ENCODE assay signal across 22 cellular contexts in genomic region chr1:17298-17697, GRCh38. TPM values are rescaled to one million over a fixed set of nuclear protein-coding genes. Genes with fewer than 3 reads are reported as not detected.
DNase-seq lines count a peak whose midpoint lies in the region; ATAC-seq and TF ChIP-seq lines count a peak whose summit lies in the region.
"Not testable (repeated sequence)": the region's sequence is repeated elsewhere in the genome, so short reads cannot be mapped to it uniquely, and the experiment has no call there.
"Had no signal": no experiment of that assay in that cellular context is flagged by ENCODE, and none has a peak within 500 bp of the region (broad histone marks: within the 10 kb centered on the region; RNA-seq: fewer than 3 reads in every experiment).

No MANE protein-coding gene starts in this region.

- CTCF ChIA-PET in A673 (lab: Charles Lee); mammary epithelial cell (lab: Charles Lee; ENCODE audit: low non-redundant PET): not testable (repeated sequence)

- H3K4me2 ChIP-seq in mammary epithelial cell (ENCODE audit: insufficient read depth, low read depth, low read length), result not testable (repeated sequence)

- H3K36me3 Mint-ChIP-seq in activated CD4-positive, alpha-beta T cell treated with anti-CD3 and anti-CD28 coated beads, Interleukin-2, amount 10 ng/mL, durations not matched to agents 24 days and 14 days (ENCODE audit: low read depth); activated T-helper 2 cell treated with anti-CD3 and anti-CD28 coated beads, Interferon-gamma antibody, Interleukin-2, Interleukin-4, amounts not matched to agents 10 μg/mL and 5 μg/mL and 100 μg/mL, durations not matched to agents 14 hours and 24 hours and 36 hours (ENCODE audit: low read depth): not testable (repeated sequence)

- H3K27me3 ChIP-seq in A673 (replicated peaks; ENCODE audit: insufficient read depth, low read depth, low read length, poor library complexity); mammary epithelial cell (ENCODE audit: insufficient read depth, low read length); right atrium auricular region; prostate gland (replicated peaks; ENCODE audit: insufficient read depth); suprapubic skin: not testable (repeated sequence)

- not testable (repeated sequence) for ATAC-seq in mucosa of descending colon

- H3K4me1 ChIP-seq in A673 (ENCODE audit: insufficient read depth, low read length, poor library complexity, severe bottlenecking); mammary epithelial cell (ENCODE audit: insufficient read depth, low read length); right atrium auricular region; mucosa of descending colon (ENCODE audit: low read depth); prostate gland (replicated peaks); suprapubic skin: not testable (repeated sequence)

- not testable (repeated sequence) for H3K36me3 ChIP-seq in A673 (ENCODE audit: insufficient read depth, low read length, poor library complexity, severe bottlenecking); mammary epithelial cell (ENCODE audit: insufficient read depth, low read length); right atrium auricular region; mucosa of descending colon (ENCODE audit: low read depth); prostate gland; suprapubic skin

- H3K4me3 ChIP-seq in A673 (ENCODE audit: low read depth, low read length, poor library complexity, severe bottlenecking); mammary epithelial cell (replicated peaks in 1 of 3; ENCODE audit: insufficient read depth in 1 of 3, low read depth in 2 of 3, low read length in 3 of 3); right atrium auricular region; mucosa of descending colon; prostate gland; suprapubic skin: not testable (repeated sequence)

- intact Hi-C loops in A673 (cut with micrococcal nuclease; ENCODE audit: unreplicated experiment); activated CD4-positive, alpha-beta T cell treated with anti-CD3 and anti-CD28 coated beads, Interleukin-2, amount 10 ng/mL, durations not matched to agents 24 days and 14 days (cut with micrococcal nuclease); activated T-helper 2 cell treated with anti-CD3 and anti-CD28 coated beads, Interferon-gamma antibody, Interleukin-2, Interleukin-4, amounts not matched to agents 10 μg/mL and 5 μg/mL and 100 μg/mL, durations not matched to agents 14 hours and 24 hours and 36 hours (cut with micrococcal nuclease); mammary epithelial cell (cut with micrococcal nuclease); mucosa of descending colon (cut with DNase I, micrococcal nuclease); prostate gland (cut with DNase I): not testable (repeated sequence)

- H3K27ac ChIP-seq in A673 (ENCODE audit: low read depth, low read length, poor library complexity, severe bottlenecking); mammary epithelial cell (ENCODE audit: insufficient read depth, low read depth, low read length); right atrium auricular region; prostate gland; suprapubic skin: not testable (repeated sequence)

- H3K4me1 Mint-ChIP-seq in activated CD4-positive, alpha-beta T cell treated with anti-CD3 and anti-CD28 coated beads, Interleukin-2, amount 10 ng/mL, durations not matched to agents 24 days and 14 days; activated T-helper 2 cell treated with anti-CD3 and anti-CD28 coated beads, Interferon-gamma antibody, Interleukin-2, Interleukin-4, amounts not matched to agents 10 μg/mL and 5 μg/mL and 100 μg/mL, durations not matched to agents 14 hours and 24 hours and 36 hours (ENCODE audit: low read depth): not testable (repeated sequence)

- H3K9me3 ChIP-seq in A673 (ENCODE audit: low read depth, low read length, poor library complexity, severe bottlenecking); mammary epithelial cell (replicated peaks; ENCODE audit: insufficient read depth, low read length); right atrium auricular region; mucosa of descending colon; prostate gland; suprapubic skin: not testable (repeated sequence)

- H3K27me3 Mint-ChIP-seq in activated CD4-positive, alpha-beta T cell treated with anti-CD3 and anti-CD28 coated beads, Interleukin-2, amount 10 ng/mL, durations not matched to agents 24 days and 14 days; activated T-helper 2 cell treated with anti-CD3 and anti-CD28 coated beads, Interferon-gamma antibody, Interleukin-2, Interleukin-4, amounts not matched to agents 10 μg/mL and 5 μg/mL and 100 μg/mL, durations not matched to agents 14 hours and 24 hours and 36 hours (ENCODE audit: low read depth): not testable (repeated sequence)

- in situ Hi-C loops in mammary epithelial cell (cut with MboI; ENCODE audit: low sequenced_read_pairs in 2 of 2), result not testable (repeated sequence)

- H4K20me1 ChIP-seq in mammary epithelial cell (ENCODE audit: insufficient read depth, low read length), result not testable (repeated sequence)

- not testable (repeated sequence) for H3K79me2 ChIP-seq in mammary epithelial cell (ENCODE audit: insufficient read depth, low read length)

- TSS peak; percentile 5 for BruUV-seq in A673 (replicated peaks; lab: Mats Ljungman, UMichigan)
- TSS peak; percentile 13 for BruUV-seq in mammary epithelial cell (replicated peaks; lab: Mats Ljungman, UMichigan)

- POLR2A ChIA-PET in A673 (lab: Charles Lee; ENCODE audit: low non-redundant PET), result not testable (repeated sequence)

- whole genome bisulfite sequencing in mammary epithelial cell (ENCODE audit: low coverage, missing lambda C conversion rate), result 94% methylated on average over 5 of the region's 12 CpGs
- 95% methylated on average over 8 of the region's 12 CpGs for WGBS in prostate gland
- no CpG with 5 or more reads among the region's 12 CpGs for WGBS in suprapubic skin

- H2AFZ ChIP-seq in mammary epithelial cell (ENCODE audit: low read depth, low read length), result not testable (repeated sequence)

- not testable (repeated sequence) for TF ChIP-seq EP300 in suprapubic skin (IDR thresholded peaks at IDR 0.05)

- H3K27ac Mint-ChIP-seq in activated CD4-positive, alpha-beta T cell treated with anti-CD3 and anti-CD28 coated beads, Interleukin-2, amount 10 ng/mL, durations not matched to agents 24 days and 14 days; activated T-helper 2 cell treated with anti-CD3 and anti-CD28 coated beads, Interferon-gamma antibody, Interleukin-2, Interleukin-4, amounts not matched to agents 10 μg/mL and 5 μg/mL and 100 μg/mL, durations not matched to agents 14 hours and 24 hours and 36 hours: not testable (repeated sequence)

- H3K9ac ChIP-seq in mammary epithelial cell (ENCODE audit: insufficient read depth, low read length), result not testable (repeated sequence)

- TF ChIP-seq CTCF in A673 (conservative IDR thresholded peaks at IDR 0.05; ENCODE audit: low read depth, low read length); mammary epithelial cell (conservative IDR thresholded peaks at IDR 0.05 in 1 of 2, IDR thresholded peaks at IDR 0.05 in 1 of 2; ENCODE audit: extremely low read depth in 1 of 2, insufficient read depth in 1 of 2, low read depth in 1 of 2, low read length in 2 of 2); right atrium auricular region (IDR thresholded peaks at IDR 0.05); mucosa of descending colon (IDR thresholded peaks at IDR 0.05); prostate gland (IDR thresholded peaks at IDR 0.05); suprapubic skin (IDR thresholded peaks at IDR 0.05): not testable (repeated sequence)

- H3K4me3 Mint-ChIP-seq in activated CD4-positive, alpha-beta T cell treated with anti-CD3 and anti-CD28 coated beads, Interleukin-2, amount 10 ng/mL, durations not matched to agents 24 days and 14 days; activated T-helper 2 cell treated with anti-CD3 and anti-CD28 coated beads, Interferon-gamma antibody, Interleukin-2, Interleukin-4, amounts not matched to agents 10 μg/mL and 5 μg/mL and 100 μg/mL, durations not matched to agents 14 hours and 24 hours and 36 hours (ENCODE audit: low read depth): not testable (repeated sequence)

- not testable (repeated sequence) for TF ChIP-seq POLR2A in prostate gland (IDR thresholded peaks at IDR 0.05); suprapubic skin (IDR thresholded peaks at IDR 0.05)

- not testable (repeated sequence) for DNase-seq in A673 (ENCODE audit: low spot score); mammary epithelial cell
- peak; percentile 54 for DNase-seq in activated CD4-positive, alpha-beta T cell treated with anti-CD3 and anti-CD28 coated beads, Interleukin-2, amount 10 ng/mL, durations not matched to agents 24 days and 14 days
- DNase-seq in activated T-helper 2 cell treated with anti-CD3 and anti-CD28 coated beads, Interferon-gamma antibody, Interleukin-2, Interleukin-4, amounts not matched to agents 10 μg/mL and 5 μg/mL and 100 μg/mL, durations not matched to agents 14 hours and 24 hours and 36 hours (ENCODE audit: low spot score), result peak; percentile 8
- peak; percentile 56 for DNase-seq in right atrium auricular region (ENCODE audit: low spot score)
- peak; percentile 0 to 52 (median 17) for DNase-seq in mucosa of descending colon
- DNase-seq in prostate gland (ENCODE audit: low spot score), result peak; percentile 7
- DNase-seq in suprapubic skin (ENCODE audit: low spot score in 2 of 2), result peak; percentile 67 to 77

- H3K9me3 Mint-ChIP-seq in activated CD4-positive, alpha-beta T cell treated with anti-CD3 and anti-CD28 coated beads, Interleukin-2, amount 10 ng/mL, durations not matched to agents 24 days and 14 days; activated T-helper 2 cell treated with anti-CD3 and anti-CD28 coated beads, Interferon-gamma antibody, Interleukin-2, Interleukin-4, amounts not matched to agents 10 μg/mL and 5 μg/mL and 100 μg/mL, durations not matched to agents 14 hours and 24 hours and 36 hours: not testable (repeated sequence)

- dilution Hi-C loops in mammary epithelial cell (cut with HindIII; ENCODE audit: low sequenced_read_pairs), result not testable (repeated sequence)

RNA-seq across cellular contexts. Expression of gene OR4F5, which starts 47.9 kb away (rescaled TPM):
- not detected in 2 replicates for total RNA-seq in A673 (2021)
- not detected in 2 replicates for total RNA-seq in activated CD4-positive, alpha-beta T cell treated with anti-CD3 and anti-CD28 coated beads, Interleukin-2, amount 10 ng/mL, durations not matched to agents 24 days and 14 days
- total RNA-seq in activated T-helper 2 cell treated with anti-CD3 and anti-CD28 coated beads, Interferon-gamma antibody, Interleukin-2, Interleukin-4, amounts not matched to agents 10 μg/mL and 5 μg/mL and 100 μg/mL, durations not matched to agents 14 hours and 24 hours and 36 hours, result not detected in 2 replicates
- not detected for total RNA-seq in mammary epithelial cell
- not detected for polyA plus RNA-seq in mammary epithelial cell
- polyA minus RNA-seq in mammary epithelial cell, result not detected
- not detected for total RNA-seq in right atrium auricular region
- total RNA-seq in mucosa of descending colon, result not detected
- total RNA-seq in prostate gland, result not detected
- total RNA-seq in suprapubic skin, result not detected
- total RNA-seq: activated naive CD8-positive, alpha-beta T cell treated with anti-CD3 and anti-CD28 coated beads, Interleukin-2, amount 10 ng/mL, durations not matched to agents 7 days and 5 days; activated T-helper 17 cell treated with anti-CD3 and anti-CD28 coated beads, Interleukin-2, amount 50 U/mL, for 72 hours; astrocyte; Calu3; endodermal cell; esophagus mucosa; fibroblast of villous mesenchyme; H4; LHCN-M2; OCI-LY7; SK-MEL-5; smooth muscle cell; ureter had no signal
- polyA plus RNA-seq: keratinocyte, smooth muscle cell had no signal
